In the genomic region with DNA sequence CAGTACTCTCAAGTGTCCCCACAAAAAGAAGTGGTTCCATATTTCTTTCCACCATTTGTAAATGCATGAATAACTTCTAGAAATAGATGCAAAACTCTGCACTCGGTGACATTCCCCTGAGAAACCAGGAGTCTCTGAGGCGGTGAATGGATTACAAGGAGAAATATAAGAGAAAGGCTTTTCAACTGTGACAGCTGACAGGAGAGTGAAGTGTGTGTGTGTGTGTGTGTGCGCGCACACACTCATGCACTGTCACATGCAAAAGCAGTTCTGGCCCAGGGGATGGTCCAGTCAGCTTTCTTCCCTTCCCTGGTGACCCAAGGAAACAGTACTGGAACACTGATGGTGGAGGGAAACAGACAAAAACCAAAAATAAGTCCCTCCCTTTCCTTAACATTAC, we compare ENCODE assay signal across 18 cellular contexts.
DNase-seq lines count a peak whose midpoint lies in the region; ATAC-seq and TF ChIP-seq lines count a peak whose summit lies in the region.
"Had no signal": no experiment of that assay in that cellular context is flagged by ENCODE, and none has a peak within 500 bp of the region (broad histone marks: within the 10 kb centered on the region; RNA-seq: fewer than 3 reads in every experiment).

No MANE protein-coding gene starts in this region.

- CTCF ChIA-PET in CD4-positive, alpha-beta T cell (lab: Charles Lee): no interaction called here

- no peaks in the 10 kb centered on the region for H3K79me2 ChIP-seq in neural cell (replicated peaks; ENCODE audit: insufficient read depth, low read length)

- no peaks in the 10 kb centered on the region for H3K4me1 Mint-ChIP-seq in CD4-positive, alpha-beta T cell (ENCODE audit: low read depth)
- H3K4me1 Mint-ChIP-seq: CD14-positive monocyte; CD4-positive, CD25-positive, alpha-beta regulatory T cell had no signal

- peaks cover 0 to 37% (median 16%) of the 10 kb centered on the region in 10 experiments; a peak in 14 of 20 replicates for H3K4me1 ChIP-seq in BLaER1 treated with 17β-estradiol and CSF1 and Interleukin-3, amounts not matched to agents 10 nM and 100 nM
- no peaks in the 10 kb centered on the region for H3K4me1 ChIP-seq in esophagus muscularis mucosa
- no peaks in the 10 kb centered on the region for H3K4me1 ChIP-seq in right lobe of liver
- H3K4me1 ChIP-seq: BE2C, Caco-2 had no signal

- no peaks in the 10 kb centered on the region for H3K36me3 ChIP-seq in BLaER1 treated with 17β-estradiol and CSF1 and Interleukin-3, amounts not matched to agents 10 nM and 100 nM
- H3K36me3 ChIP-seq in esophagus muscularis mucosa (no peaks in the 10 kb centered on the region), neural cell (ENCODE audit: insufficient read depth, low read length) (no peaks in the 10 kb centered on the region), right lobe of liver (no peaks in the 10 kb centered on the region)
- H3K36me3 ChIP-seq: BE2C had no signal

- no peak overlapping the region for H3K4me3 Mint-ChIP-seq in CD4-positive, alpha-beta T cell
- H3K4me3 Mint-ChIP-seq: CD14-positive monocyte; CD4-positive, CD25-positive, alpha-beta regulatory T cell; CD8-positive, alpha-beta T cell had no signal

- H3K9me3 ChIP-seq in BLaER1 treated with 17β-estradiol and CSF1 and Interleukin-3, amounts not matched to agents 10 nM and 100 nM (replicated peaks in 1 of 11): peaks cover 0 to 1% (median 0%) of the 10 kb centered on the region in 11 experiments; a peak in 1 of 22 replicates
- no peaks in the 10 kb centered on the region for H3K9me3 ChIP-seq in esophagus muscularis mucosa
- H3K9me3 ChIP-seq in neural cell (ENCODE audit: low read length): no peaks in the 10 kb centered on the region
- H3K9me3 ChIP-seq in CD4-positive, alpha-beta T cell (ENCODE audit: control insufficient read depth, low read length): no peaks in the 10 kb centered on the region
- H3K9me3 ChIP-seq in right lobe of liver: no peaks in the 10 kb centered on the region
- H3K9me3 ChIP-seq: BE2C, Caco-2 had no signal

- TF ChIP-seq CTCF in esophagus muscularis mucosa (IDR thresholded peaks at IDR 0.05) (no peak), neural cell (IDR thresholded peaks at IDR 0.05; ENCODE audit: poor library complexity, severe bottlenecking) (no peak), right lobe of liver (IDR thresholded peaks at IDR 0.05) (no peak)
- no peak for TF ChIP-seq CTCF in CD4-positive, alpha-beta T cell (IDR thresholded peaks at IDR 0.05)

- WGBS in esophagus muscularis mucosa: 87% methylated on average over 4 of the region's 4 CpGs
- 89% methylated on average over 2 of the region's 4 CpGs for WGBS in right lobe of liver (ENCODE audit: insufficient coverage, low coverage, low lambda C conversion rate, missing lambda C conversion rate)

- H2AFZ ChIP-seq in neural cell (ENCODE audit: low read depth, low read length): no peak overlapping the region

- no peak overlapping the region for H3K9ac ChIP-seq in BLaER1 treated with 17β-estradiol and CSF1 and Interleukin-3, amounts not matched to agents 10 nM and 100 nM
- H3K9ac ChIP-seq in neural cell (ENCODE audit: low read length): peak overlapping the region; percentile 50

- H3K9me2 ChIP-seq in neural cell (ENCODE audit: insufficient read depth, low read length): no peaks in the 10 kb centered on the region

- no peak overlapping the region for H3K27ac Mint-ChIP-seq in CD4-positive, alpha-beta T cell
- H3K27ac Mint-ChIP-seq: CD14-positive monocyte; CD4-positive, CD25-positive, alpha-beta regulatory T cell; CD8-positive, alpha-beta T cell had no signal

- peaks cover 4% of the 10 kb centered on the region for H3K27me3 Mint-ChIP-seq in CD4-positive, alpha-beta T cell
- H3K27me3 Mint-ChIP-seq: CD4-positive, CD25-positive, alpha-beta regulatory T cell had no signal

- no peaks in the 10 kb centered on the region for H3K36me3 Mint-ChIP-seq in CD4-positive, alpha-beta T cell (ENCODE audit: low read depth)
- H3K36me3 Mint-ChIP-seq: CD14-positive monocyte; CD4-positive, CD25-positive, alpha-beta regulatory T cell; CD8-positive, alpha-beta T cell had no signal

- H3K4me3 ChIP-seq in BLaER1 treated with 17β-estradiol and CSF1 and Interleukin-3, amounts not matched to agents 10 nM and 100 nM: no peak overlapping the region
- H3K4me3 ChIP-seq in esophagus muscularis mucosa (no peak overlapping the region), neural cell (ENCODE audit: low read length) (peak overlapping the region; percentile 20), right lobe of liver (no peak overlapping the region)

- no peak for TF ChIP-seq EP300 in esophagus muscularis mucosa (IDR thresholded peaks at IDR 0.05)
- peak; percentile 89 for TF ChIP-seq EP300 in neural cell (conservative IDR thresholded peaks at IDR 0.05; ENCODE audit: poor library complexity, severe bottlenecking)

- TF ChIP-seq RAD21 in neural cell (conservative IDR thresholded peaks at IDR 0.05): no peak

- DNase-seq in esophagus muscularis mucosa (ENCODE audit: extremely low spot score): peak; percentile 37
- DNase-seq in KG1 (lab: John Stamatoyannopoulos, UW): no peak
- DNase-seq in CD4-positive, alpha-beta T cell: no peak
- DNase-seq in right lobe of liver: no peak
- no peak for DNase-seq in NCI-H2029 (lab: John Stamatoyannopoulos, UW)
- DNase-seq: 8988T; ACHN; BE2C; C1 segment of cervical spinal cord; Caco-2; Calu3; CD4-positive, CD25-positive, alpha-beta regulatory T cell; CD8-positive, alpha-beta T cell; DMS79 treated with DMSO at 0.1 percent for 48 hours; GF-D8 had no signal

- H3F3A ChIP-seq in neural cell (ENCODE audit: insufficient read depth, low read length, poor library complexity, severe bottlenecking): no peaks in the 10 kb centered on the region

- no peaks in the 10 kb centered on the region for H3K9me3 Mint-ChIP-seq in CD4-positive, alpha-beta T cell
- H3K9me3 Mint-ChIP-seq: CD8-positive, alpha-beta T cell had no signal

- H3K4me2 ChIP-seq in BLaER1 treated with 17β-estradiol and CSF1 and Interleukin-3, amounts not matched to agents 10 nM and 100 nM: peak overlapping the region in 9 of 11 experiments; percentile 7 to 76 (median 59); a peak in 17 of 22 replicates
- H3K4me2 ChIP-seq in neural cell (ENCODE audit: low read length): no peak overlapping the region

- POLR2A ChIA-PET in CD4-positive, alpha-beta T cell (lab: Charles Lee): no interaction called here

- no peaks in the 10 kb centered on the region for H3K27me3 ChIP-seq in BLaER1 treated with 17β-estradiol and CSF1 and Interleukin-3, amounts not matched to agents 10 nM and 100 nM
- H3K27me3 ChIP-seq in esophagus muscularis mucosa (peaks cover 0 to 5% (median 0%) of the 10 kb centered on the region in 4 donors), neural cell (ENCODE audit: insufficient read depth, low read depth, low read length) (no peaks in the 10 kb centered on the region), right lobe of liver (no peaks in the 10 kb centered on the region)
- H3K27me3 ChIP-seq in CD4-positive, alpha-beta T cell (ENCODE audit: control insufficient read depth, insufficient read depth, low read length): no peaks in the 10 kb centered on the region
- H3K27me3 ChIP-seq: BE2C had no signal

- ATAC-seq in CD4-positive, alpha-beta T cell (ENCODE audit: poor library complexity): no peak
- ATAC-seq in right lobe of liver: no peak
- ATAC-seq: CD8-positive, alpha-beta T cell had no signal

- intact Hi-C loops in esophagus muscularis mucosa (cut with DNase I) (no loop called here), right lobe of liver (cut with DNase I) (no loop called here)
- intact Hi-C loops in CD4-positive, alpha-beta T cell (cut with DNase I, micrococcal nuclease): no loop called here

- TF ChIP-seq POLR2A in esophagus muscularis mucosa (IDR thresholded peaks at IDR 0.05; ENCODE audit: low read depth) (no peak), right lobe of liver (IDR thresholded peaks at IDR 0.05) (no peak)

- H3K27ac ChIP-seq in BLaER1 treated with 17β-estradiol and CSF1 and Interleukin-3, amounts not matched to agents 10 nM and 100 nM: no peak overlapping the region
- H3K27ac ChIP-seq in esophagus muscularis mucosa (replicated peaks in 1 of 4) (no peak overlapping the region), neural cell (ENCODE audit: low read length) (peak overlapping the region; percentile 87), right lobe of liver (no peak overlapping the region)
- H3K27ac ChIP-seq in CD4-positive, alpha-beta T cell (ENCODE audit: low read depth, low read length): no peak overlapping the region

- H4K20me1 ChIP-seq in BLaER1 treated with 17β-estradiol and CSF1 and Interleukin-3, amounts not matched to agents 10 nM and 100 nM: no peaks in the 10 kb centered on the region
- H4K20me1 ChIP-seq in neural cell (ENCODE audit: insufficient read depth): no peaks in the 10 kb centered on the region

TF ChIP-seq in neural cell, 6 proteins besides CTCF, POLR2A, EP300 and RAD21:
- TF ChIP-seq POLR2AphosphoS5 (IDR thresholded peaks at IDR 0.05) (peak; percentile 53), TAF1 (IDR thresholded peaks at IDR 0.05; ENCODE audit: low read depth) (no peak), SMC3 (conservative IDR thresholded peaks at IDR 0.05; ENCODE audit: poor library complexity) (peak; percentile 20)
